ENCODE assay signal across 24 cellular contexts in genomic region chr12:82473111-82473754, GRCh38.
"Had no signal": no experiment of that assay in that cellular context is flagged by ENCODE, and none has a peak within 500 bp of the region (broad histone marks: within the 10 kb centered on the region; RNA-seq: fewer than 3 reads in every experiment).

No MANE protein-coding gene starts in this region.

- H3K9me3 ChIP-seq: ovary, psoas muscle, testis, transverse colon had no signal

- H3K27ac Mint-ChIP-seq: activated CD4-positive, alpha-beta memory T cell treated with anti-CD3 and anti-CD28 coated beads, Interleukin-2, amount 10 ng/mL, durations not matched to agents 7 days and 5 days; activated CD4-positive, alpha-beta T cell treated with anti-CD3 and anti-CD28 coated beads, Interleukin-2, amount 10 ng/mL, durations not matched to agents 7 days and 5 days; activated T-cell treated with anti-CD3 and anti-CD28 coated beads, Interleukin-2, amount 50 U/mL, for 24 hours; mesothelial cell of epicardium; naive B cell; T-helper 17 cell had no signal

- H3K27ac ChIP-seq: brain microvascular endothelial cell, esophagus muscularis mucosa, ovary, psoas muscle, testis, transverse colon had no signal

- H3K27me3 ChIP-seq: brain microvascular endothelial cell, esophagus muscularis mucosa, ovary, testis, transverse colon had no signal

- H3K4me3 Mint-ChIP-seq: activated CD4-positive, alpha-beta memory T cell treated with anti-CD3 and anti-CD28 coated beads, Interleukin-2, amount 10 ng/mL, durations not matched to agents 7 days and 5 days; activated CD4-positive, alpha-beta T cell treated with anti-CD3 and anti-CD28 coated beads, Interleukin-2, amount 10 ng/mL, durations not matched to agents 7 days and 5 days; activated T-cell treated with anti-CD3 and anti-CD28 coated beads, Interleukin-2, amount 50 U/mL, for 24 hours; mesothelial cell of epicardium; naive B cell; nephron progenitor cell; T-helper 17 cell had no signal

- H3K4me1 Mint-ChIP-seq: activated CD4-positive, alpha-beta memory T cell treated with anti-CD3 and anti-CD28 coated beads, Interleukin-2, amount 10 ng/mL, durations not matched to agents 7 days and 5 days; activated CD4-positive, alpha-beta T cell treated with anti-CD3 and anti-CD28 coated beads, Interleukin-2, amount 10 ng/mL, durations not matched to agents 7 days and 5 days; mesothelial cell of epicardium; naive B cell; nephron progenitor cell; T-helper 17 cell had no signal

- H3K27me3 Mint-ChIP-seq: activated CD4-positive, alpha-beta memory T cell treated with anti-CD3 and anti-CD28 coated beads, Interleukin-2, amount 10 ng/mL, durations not matched to agents 7 days and 5 days; activated CD4-positive, alpha-beta T cell treated with anti-CD3 and anti-CD28 coated beads, Interleukin-2, amount 10 ng/mL, durations not matched to agents 7 days and 5 days; activated T-cell treated with anti-CD3 and anti-CD28 coated beads, Interleukin-2, amount 50 U/mL, for 24 hours; naive B cell; T-helper 17 cell had no signal

- H3K4me3 ChIP-seq: esophagus muscularis mucosa, ovary, psoas muscle, testis, transverse colon had no signal

- ATAC-seq: left ventricle myocardium superior; stimulated activated naive CD8-positive, alpha-beta T cell treated with anti-CD3 and anti-CD28 coated beads, Interleukin-15, Interleukin-2, amounts not matched to agents 100 U/mL and 50 U/mL, for 24 hours; T-helper 17 cell had no signal

- H3K36me3 ChIP-seq: brain microvascular endothelial cell, ovary, transverse colon had no signal

- DNase-seq: activated CD4-positive, alpha-beta memory T cell treated with anti-CD3 and anti-CD28 coated beads, Interleukin-2, amount 10 ng/mL, durations not matched to agents 7 days and 5 days; activated CD4-positive, alpha-beta T cell treated with anti-CD3 and anti-CD28 coated beads for 1 hour; activated CD4-positive, alpha-beta T cell treated with anti-CD3 and anti-CD28 coated beads, Interleukin-2, amount 10 ng/mL, durations not matched to agents 7 days and 5 days; activated CD8-positive, alpha-beta memory T cell treated with anti-CD3 and anti-CD28 coated beads, Interleukin-2, amount 50 U/mL, for 48 hours; activated gamma-delta T cell; activated naive CD4-positive, alpha-beta T cell treated with anti-CD3 and anti-CD28 coated beads, Interleukin-2, amount 50 U/mL, for 16 hours; activated T-cell treated with anti-CD3 and anti-CD28 coated beads, Interleukin-2, amount 50 U/mL, for 24 hours; amniotic stem cell; brain microvascular endothelial cell; caudate nucleus; left cardiac atrium; left ventricle myocardium superior; naive B cell; nephron progenitor cell; ovary; psoas muscle; stimulated activated CD4-positive, alpha-beta T cell treated with anti-CD3 and anti-CD28 coated beads, Interleukin-4, amount 100 ng/mL, for 1 hour; stimulated activated naive CD8-positive, alpha-beta T cell treated with anti-CD3 and anti-CD28 coated beads, Interleukin-15, Interleukin-2, amounts not matched to agents 100 U/mL and 50 U/mL, for 24 hours; T-helper 17 cell; T1000; testis; transverse colon had no signal

- H3K9me3 Mint-ChIP-seq: activated CD4-positive, alpha-beta memory T cell treated with anti-CD3 and anti-CD28 coated beads, Interleukin-2, amount 10 ng/mL, durations not matched to agents 7 days and 5 days had no signal

- H3K4me1 ChIP-seq: esophagus muscularis mucosa, psoas muscle, testis, transverse colon had no signal
